ENCODE assay signal across 8 cellular contexts in the genomic region with DNA sequence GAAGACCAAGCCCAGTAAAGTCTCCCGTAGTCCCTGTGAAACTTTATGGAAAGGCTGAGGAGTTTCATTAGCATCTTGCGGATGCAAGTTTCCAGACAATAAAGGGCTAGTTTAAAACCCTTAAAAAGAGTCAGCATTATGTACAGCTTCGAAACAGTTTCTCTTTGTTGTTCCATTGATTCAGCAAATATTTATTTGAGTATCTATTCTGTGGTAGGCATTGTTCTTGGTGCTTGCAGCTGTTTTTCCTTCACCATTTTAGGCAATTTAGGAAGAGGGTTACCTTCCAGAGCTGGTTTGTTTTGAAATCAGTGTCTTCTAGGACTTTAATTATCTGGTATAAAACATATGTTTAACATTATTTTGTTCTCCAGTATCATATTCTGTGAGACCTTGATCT. TPM values are rescaled to one million over a fixed set of nuclear protein-coding genes. Genes with fewer than 3 reads are reported as not detected.
A peak's percentile ranks its signal among the peaks of the same experiment; 100 is the strongest.
DNase-seq lines count a peak whose midpoint lies in the region; ATAC-seq and TF ChIP-seq lines count a peak whose summit lies in the region.

No MANE protein-coding gene starts in this region.

- no peak overlapping the region for H3K18ac ChIP-seq in trophoblast cell (ENCODE audit: low read length)

- no peak overlapping the region for H4K8ac ChIP-seq in trophoblast cell (ENCODE audit: low read depth, low read length)

- DNase-seq in GM12865 (ENCODE audit: low read depth): no peak
- no peak for DNase-seq in epithelial cell of esophagus (ENCODE audit: low read depth)
- DNase-seq in trophoblast cell: no peak
- no peak for DNase-seq in SKM-1 treated with dmso at 0.1 percent for 144 hours (lab: John Stamatoyannopoulos, UW; ENCODE audit: unreplicated experiment)
- DNase-seq in sciatic nerve (ENCODE audit: low spot score): no peak
- no peak for DNase-seq in caudate nucleus (lab: John Stamatoyannopoulos, UW)

- H2BK5ac ChIP-seq in trophoblast cell (ENCODE audit: low read depth, low read length, poor library complexity): no peak overlapping the region

- ATAC-seq in sciatic nerve: no peak
- ATAC-seq in GM21723 (IDR thresholded peaks at IDR 0.05; ENCODE audit: unreplicated experiment): no peak

- H3K79me2 ChIP-seq in OCI-LY3 (ENCODE audit: low read length) (peaks cover 91% of the 10 kb centered on the region), trophoblast cell (ENCODE audit: control insufficient read depth, insufficient read depth, low read length, poor library complexity) (peaks cover 8% of the 10 kb centered on the region)

- H3K79me1 ChIP-seq in trophoblast cell (ENCODE audit: low read length): peaks cover 4% of the 10 kb centered on the region

- H4K91ac ChIP-seq in trophoblast cell (ENCODE audit: low read depth, low read length): no peak overlapping the region

- no peak overlapping the region for H3K14ac ChIP-seq in trophoblast cell (ENCODE audit: low read length)

- H4K12ac ChIP-seq in trophoblast cell (ENCODE audit: low read depth, low read length): no peak overlapping the region

- H3K4me3 ChIP-seq in GM12865 (ENCODE audit: low read depth, low read length) (peak overlapping the region; percentile 87), OCI-LY3 (ENCODE audit: low read length) (peak overlapping the region; percentile 91), epithelial cell of esophagus (ENCODE audit: low read length) (peak overlapping the region; percentile 91), trophoblast cell (ENCODE audit: low read depth, low read length) (no peak overlapping the region)

- peaks cover 27% of the 10 kb centered on the region for H3K4me1 ChIP-seq in OCI-LY3 (ENCODE audit: low read length)
- peaks cover 2 to 4% of the 10 kb centered on the region in 2 experiments for H3K4me1 ChIP-seq in trophoblast cell (ENCODE audit: control insufficient read depth in 1 of 2, insufficient read depth in 2 of 2, low read length in 2 of 2)

- no peak overlapping the region for H2AK5ac ChIP-seq in trophoblast cell (ENCODE audit: low read length)

- TF ChIP-seq CTCF in GM12865 (IDR thresholded peaks at IDR 0.05; ENCODE audit: insufficient read depth, low read depth, low read length, missing control alignments) (no peak), OCI-LY3 (IDR thresholded peaks at IDR 0.05; ENCODE audit: low read depth, low read length) (no peak), epithelial cell of esophagus (IDR thresholded peaks at IDR 0.05; ENCODE audit: insufficient read depth, low read depth, low read length, missing control alignments) (no peak)

- peaks cover 30% of the 10 kb centered on the region for H3K36me3 ChIP-seq in OCI-LY3 (replicated peaks; ENCODE audit: low read depth, low read length)
- H3K36me3 ChIP-seq in trophoblast cell (ENCODE audit: control insufficient read depth in 1 of 2, insufficient read depth in 2 of 2, low read length in 2 of 2): peaks cover 14 to 24% of the 10 kb centered on the region in 2 experiments

- peak overlapping the region; percentile 89 for H3K9ac ChIP-seq in OCI-LY3 (ENCODE audit: low read length)
- H3K9ac ChIP-seq in trophoblast cell (ENCODE audit: low read length): no peak overlapping the region

- H2AFZ ChIP-seq in OCI-LY3 (ENCODE audit: low read depth, low read length) (no peak overlapping the region), trophoblast cell (ENCODE audit: insufficient read depth, low read length, poor library complexity) (no peak overlapping the region)

- H3K4me2 ChIP-seq in OCI-LY3 (ENCODE audit: low read length) (peak overlapping the region; percentile 89), trophoblast cell (ENCODE audit: low read length) (peak overlapping the region; percentile 97)

- H3K27ac ChIP-seq in OCI-LY3 (ENCODE audit: low read length) (no peak overlapping the region), trophoblast cell (ENCODE audit: low read depth, low read length) (no peak overlapping the region), caudate nucleus (ENCODE audit: low read depth, low read length) (no peak overlapping the region)

- H3K27me3 ChIP-seq in OCI-LY3 (ENCODE audit: low read depth, low read length): no peaks in the 10 kb centered on the region
- no peaks in the 10 kb centered on the region for H3K27me3 ChIP-seq in trophoblast cell (ENCODE audit: insufficient read depth, low read length)

- peaks cover 20% of the 10 kb centered on the region for H4K20me1 ChIP-seq in OCI-LY3 (ENCODE audit: insufficient read depth, low read length)

- intact Hi-C loops in sciatic nerve (cut with DNase I): no loop called here

- no peak overlapping the region for H3K23ac ChIP-seq in trophoblast cell (ENCODE audit: low read length)

- H3K4ac ChIP-seq in trophoblast cell (ENCODE audit: low read depth, low read length): peak overlapping the region; percentile 72

- no peak overlapping the region for H2BK120ac ChIP-seq in trophoblast cell (ENCODE audit: insufficient read depth, low read length, poor library complexity)

- no CpG with 5 or more reads among the region's 3 CpGs for WGBS in trophoblast cell (ENCODE audit: extremely low coverage, insufficient coverage, insufficient read length)

- H2BK12ac ChIP-seq in trophoblast cell (ENCODE audit: low read length): no peak overlapping the region

- no peaks in the 10 kb centered on the region for H3K9me3 ChIP-seq in OCI-LY3 (ENCODE audit: insufficient read depth, low read length)
- H3K9me3 ChIP-seq in trophoblast cell (ENCODE audit: insufficient read depth, low read depth, low read length): no peaks in the 10 kb centered on the region

RNA-seq across cellular contexts. Expression of a gene that starts 1.5 kb away (rescaled TPM):
- polyA plus RNA-seq in trophoblast cell (2013): 382 and 392 TPM in 2 replicates
- 82.3 TPM for total RNA-seq in sciatic nerve

RNA-seq across cellular contexts. Expression of a gene that starts 1.6 kb away (rescaled TPM):
- 8.6 and 8.9 TPM in 2 replicates for polyA plus RNA-seq in trophoblast cell (2013)
- 15.4 TPM for total RNA-seq in sciatic nerve

RNA-seq across cellular contexts. Expression of a gene that starts 51.5 kb away (rescaled TPM):
- polyA plus RNA-seq in trophoblast cell (2013): 66.4 and 67.1 TPM in 2 replicates
- 69.3 TPM for total RNA-seq in sciatic nerve
